8 cellular contexts compared by ENCODE assay signal in the genomic region with DNA sequence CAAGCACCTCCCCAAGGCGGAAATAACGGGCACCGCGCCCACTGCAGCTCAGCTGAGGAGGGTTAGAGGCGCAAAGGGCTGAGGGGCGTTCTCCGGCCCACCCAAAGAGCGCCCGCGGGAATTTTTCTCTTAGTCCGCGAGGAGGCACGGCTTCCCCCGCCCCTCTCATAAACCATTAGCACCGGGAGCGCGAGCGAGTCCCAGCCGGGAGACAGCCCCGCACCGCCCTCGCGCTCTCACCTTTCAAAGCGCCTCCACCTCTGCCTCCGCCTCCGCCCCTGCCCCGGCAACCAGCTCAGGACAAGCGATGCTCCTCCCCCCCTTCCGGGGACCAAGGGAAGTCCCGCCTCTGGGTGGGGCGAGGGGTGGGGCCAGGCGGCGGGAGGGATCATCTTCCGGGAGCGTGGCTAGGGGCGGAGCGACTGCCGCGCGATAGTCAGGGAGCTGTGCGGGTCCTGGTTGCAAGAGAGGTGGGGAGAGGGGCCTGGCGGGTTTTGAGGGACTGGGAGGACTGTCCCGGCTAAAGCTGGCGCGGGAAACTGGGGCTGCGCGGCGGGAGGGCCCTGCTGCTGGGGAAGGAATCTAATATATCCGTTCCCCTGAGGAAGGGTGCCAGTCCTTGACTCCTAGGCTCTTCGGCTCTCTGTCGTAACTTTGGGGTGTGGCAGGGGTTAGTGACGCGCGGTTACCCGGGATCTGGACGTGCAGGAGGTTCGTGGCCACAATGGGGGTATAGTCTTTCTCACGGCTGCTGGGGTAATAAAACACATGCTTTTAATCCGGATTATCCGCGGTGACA. TPM values are rescaled to one million over a fixed set of nuclear protein-coding genes. Genes with fewer than 3 reads are reported as not detected.
DNase-seq lines count a peak whose midpoint lies in the region; ATAC-seq and TF ChIP-seq lines count a peak whose summit lies in the region.

A gene (minus strand): TSS at position 309 of the 799 bp plus-strand sequence. CDS start 5,165 bp downstream, outside the sequence.
A gene (plus strand): TSS at position 410 of the 799 bp plus-strand sequence. CDS start 637 bp downstream, outside the sequence.

- H3K36me3 Mint-ChIP-seq in chondrocyte (ENCODE audit: low read depth): peaks cover 5% of the 10 kb centered on the region

- no peak for TF ChIP-seq CTCF in chondrocyte (IDR thresholded peaks at IDR 0.05)

- peaks cover 8% of the 10 kb centered on the region for H3K9me3 Mint-ChIP-seq in chondrocyte (ENCODE audit: low read depth)

- TF ChIP-seq POLR2A in GM19193 (IDR thresholded peaks at IDR 0.05; ENCODE audit: extremely low read depth, insufficient read depth, insufficient read length): peak; percentile 83

- peak within 1 kb of the TSS; percentile 97 for H3K27ac Mint-ChIP-seq in chondrocyte (ENCODE audit: unreplicated experiment)

- ATAC-seq in HG03432 (IDR thresholded peaks at IDR 0.05; ENCODE audit: unreplicated experiment): peak; percentile 96

- no peaks in the 10 kb centered on the region for H3K27me3 ChIP-seq in layer of hippocampus (ENCODE audit: control insufficient read depth, insufficient read depth, low read length)

- H3K4me1 Mint-ChIP-seq in chondrocyte (ENCODE audit: low read depth): peaks cover 48% of the 10 kb centered on the region

- peak within 1 kb of the TSS; percentile 96 for H3K4me3 Mint-ChIP-seq in chondrocyte (ENCODE audit: unreplicated experiment)

- DNase-seq in Ammon's horn (ENCODE audit: low spot score) (peak; percentile 97), NCI-H460 (ENCODE audit: extremely low read depth, low read depth) (peak; percentile 93), chondrocyte (ENCODE audit: low spot score) (peak; percentile 98)
- peak; percentile 96 to 98 for DNase-seq in activated CD4-positive, alpha-beta T cell treated with anti-CD3 and anti-CD28 coated beads for 24 hours (ENCODE audit: low read depth in 2 of 2)
- DNase-seq in stimulated activated CD4-positive, alpha-beta T cell treated with anti-CD3 and anti-CD28 coated beads, Interleukin-1b, Interleukin-23, amount 100 ng/mL, for 24 hours (ENCODE audit: low read depth in 4 of 4, low spot score in 1 of 4): peak; percentile 93 to 97 (median 96)

- peak within 1 kb of the TSS; percentile 65 for H3K27ac ChIP-seq in layer of hippocampus (ENCODE audit: low read depth, low read length)

- H3K27me3 Mint-ChIP-seq in chondrocyte (ENCODE audit: low read depth): no peaks in the 10 kb centered on the region

RNA-seq across cellular contexts. Expression of the first gene that starts in this region (rescaled TPM):
- total RNA-seq in NCI-H460 (2014; rRNA removed; shearing (Covaris generic)): 8.7 and 16.3 TPM in 2 replicates
- 39.0 and 46.6 TPM in 2 replicates for polyA plus RNA-seq in NCI-H460 (2014; cell fraction: nucleus; rRNA removed)
- total RNA-seq in chondrocyte: 20.3 to 23.6 TPM (median 21.3 TPM) in 3 replicates

RNA-seq across cellular contexts. Expression of the second gene that starts in this region (rescaled TPM):
- total RNA-seq in NCI-H460 (2014; rRNA removed; shearing (Covaris generic)): 7.2 and 8.3 TPM in 2 replicates
- 8.9 and 11.8 TPM in 2 replicates for polyA plus RNA-seq in NCI-H460 (2014; cell fraction: nucleus; rRNA removed)
- total RNA-seq in chondrocyte: 13.0 to 13.6 TPM (median 13.0 TPM) in 3 replicates

Comparison
In these comparisons a context has a peak if more than half of its experiments do, and no peak if none do; other contexts are left out.
1. Peak in every context shown above with its lines: DNase-seq, ATAC-seq and H3K27ac ChIP-seq.